8 cellular contexts compared by ENCODE assay signal in genomic region chr3:56683122-56683817, GRCh38. TPM values are rescaled to one million over a fixed set of nuclear protein-coding genes. Genes with fewer than 3 reads are reported as not detected.
DNase-seq lines count a peak whose midpoint lies in the region; ATAC-seq and TF ChIP-seq lines count a peak whose summit lies in the region.

TSS of gene TASOR (minus strand) at chr3:56683265. CDS start at chr3:56683006, 259 bp downstream.

- H3K9me3 ChIP-seq in BE2C = 0 out of 2 replicates have a peak, but pooled peaks cover 3% of the 10 kb centered on the region
- no peaks in the 10 kb centered on the region for H3K9me3 ChIP-seq in mesenchymal stem cell (ENCODE audit: control insufficient read depth, low read length)

- no peak for TF ChIP-seq CTCF in BE2C (IDR thresholded peaks at IDR 0.05; ENCODE audit: low read depth, low read length)

- peak within 1 kb of the TSS; percentile 73 for H2AFZ ChIP-seq in mesenchymal stem cell (ENCODE audit: low read depth, low read length)

- H3K36me3 Mint-ChIP-seq in effector memory CD8-positive, alpha-beta T cell (ENCODE audit: insufficient read depth) = peaks cover 37% of the 10 kb centered on the region

- no peaks in the 10 kb centered on the region for H3K27me3 Mint-ChIP-seq in effector memory CD8-positive, alpha-beta T cell

- 33% methylated on average over 65 of the region's 68 CpGs for WGBS in mesenchymal stem cell

- H2AK5ac ChIP-seq in mesenchymal stem cell (ENCODE audit: low read length, severe bottlenecking) = no peak within 1 kb of the TSS

- H2BK15ac ChIP-seq in mesenchymal stem cell (ENCODE audit: low read depth, poor library complexity, severe bottlenecking) = peak within 1 kb of the TSS; percentile 95

- H3K4ac ChIP-seq in mesenchymal stem cell (ENCODE audit: low read depth in 1 of 2, low read length in 2 of 2) = peak within 1 kb of the TSS; percentile 91 to 98

- in situ Hi-C loops in GM18951 (cut with MboI; ENCODE audit: low sequenced_read_pairs, unreplicated experiment) = no loop called here

- peak within 1 kb of the TSS; percentile 75 for H3K4me3 ChIP-seq in BE2C (ENCODE audit: low read depth, low read length)
- H3K4me3 ChIP-seq in mesenchymal stem cell (ENCODE audit: insufficient read depth in 1 of 2, low read depth in 1 of 2, low read length in 2 of 2) = peak within 1 kb of the TSS; percentile 75 to 82

- H3K9me3 Mint-ChIP-seq in effector memory CD8-positive, alpha-beta T cell = no peaks in the 10 kb centered on the region

- H2BK12ac ChIP-seq in mesenchymal stem cell (ENCODE audit: low read length in 2 of 2) = no peak within 1 kb of the TSS

- peaks cover 5% of the 10 kb centered on the region for H3K79me1 ChIP-seq in mesenchymal stem cell (replicated peaks; ENCODE audit: low read length, poor library complexity, severe bottlenecking)

- peak; percentile 71 for ATAC-seq in HG03196 (IDR thresholded peaks at IDR 0.05; ENCODE audit: unreplicated experiment)
- ATAC-seq in effector memory CD8-positive, alpha-beta T cell (replicated peaks) = peak; percentile 85

- peak within 1 kb of the TSS; percentile 96 for H4K8ac ChIP-seq in mesenchymal stem cell (ENCODE audit: low read length)

- peak within 1 kb of the TSS; percentile 97 to 99 for H3K27ac Mint-ChIP-seq in effector memory CD8-positive, alpha-beta T cell

- peak within 1 kb of the TSS; percentile 44 to 93 for H3K14ac ChIP-seq in mesenchymal stem cell (ENCODE audit: low read length in 2 of 2)

- H2BK5ac ChIP-seq in mesenchymal stem cell (ENCODE audit: low read depth, low read length, poor library complexity, severe bottlenecking) = peak within 1 kb of the TSS; percentile 94

- H3K18ac ChIP-seq in mesenchymal stem cell (ENCODE audit: low read depth in 1 of 2, low read length in 2 of 2) = peak within 1 kb of the TSS; percentile 96 to 99

- peak within 1 kb of the TSS; percentile 59 for H3K4me2 ChIP-seq in mesenchymal stem cell (ENCODE audit: low read length, poor library complexity, severe bottlenecking)

- H3K4me1 ChIP-seq in BE2C (no peaks in the 10 kb centered on the region), mesenchymal stem cell (ENCODE audit: control insufficient read depth, insufficient read depth, low read depth, low read length) (peaks cover 7% of the 10 kb centered on the region)

- H4K91ac ChIP-seq in mesenchymal stem cell (ENCODE audit: low read length) = peak within 1 kb of the TSS; percentile 97

- H3K27ac ChIP-seq in mesenchymal stem cell (ENCODE audit: low read length, poor library complexity, severe bottlenecking) = peak within 1 kb of the TSS; percentile 87

- H3K36me3 ChIP-seq in BE2C = no peaks in the 10 kb centered on the region
- H3K36me3 ChIP-seq in mesenchymal stem cell (ENCODE audit: control insufficient read depth in 1 of 2, insufficient read depth in 2 of 2, low read depth in 1 of 2, low read length in 2 of 2) = peaks cover 0 to 15% of the 10 kb centered on the region in 2 experiments

- peak within 1 kb of the TSS; percentile 93 to 97 for H3K4me3 Mint-ChIP-seq in effector memory CD8-positive, alpha-beta T cell

- TF ChIP-seq POLR2A in GM18951 (IDR thresholded peaks at IDR 0.05; ENCODE audit: extremely low read depth, insufficient read depth, insufficient read length) = peak; percentile 74

- peak within 1 kb of the TSS; percentile 88 for H2BK120ac ChIP-seq in mesenchymal stem cell (ENCODE audit: low read depth, low read length)

- peak; percentile 75 for DNase-seq in BE2C
- peak; percentile 21 for DNase-seq in NK-92 (lab: John Stamatoyannopoulos, UW; ENCODE audit: unreplicated experiment)
- peak; percentile 60 to 74 (median 66) for DNase-seq in activated CD8-positive, alpha-beta memory T cell treated with anti-CD3 and anti-CD28 coated beads for 48 hours (ENCODE audit: low read depth in 2 of 3, low spot score in 2 of 3)
- DNase-seq in effector memory CD8-positive, alpha-beta T cell = peak; percentile 80 to 86 (median 82)
- peak; percentile 76 for DNase-seq in mesenchymal stem cell
- DNase-seq in stimulated activated CD8-positive, alpha-beta memory T cell treated with anti-CD3 and anti-CD28 coated beads, Interleukin-12 subunit alpha, Interleukin-12 subunit beta, amount 100 ng/mL, for 24 hours (ENCODE audit: extremely low read depth) = peak; percentile 69

- H3K4me1 Mint-ChIP-seq in effector memory CD8-positive, alpha-beta T cell (ENCODE audit: low read depth in 2 of 2) = peaks cover 18 to 39% of the 10 kb centered on the region in 2 donors

- H3K23ac ChIP-seq in mesenchymal stem cell (ENCODE audit: low read length in 2 of 2) = no peak within 1 kb of the TSS

- H3K27me3 ChIP-seq in BE2C (no peaks in the 10 kb centered on the region), mesenchymal stem cell (ENCODE audit: control insufficient read depth in 1 of 2, insufficient read depth in 1 of 2, low read length in 2 of 2) (no peaks in the 10 kb centered on the region)

- H3K9ac ChIP-seq in mesenchymal stem cell (ENCODE audit: low read length) = peak within 1 kb of the TSS; percentile 99

RNA-seq across cellular contexts. Expression of gene TASOR, which starts in this region (rescaled TPM):
- polyA plus RNA-seq in BE2C (2012; ENCODE audit: insufficient read depth, insufficient read length, low read depth) = 14.4 TPM
- polyA plus RNA-seq in mesenchymal stem cell (2013, experiment 1 of 2) = 25.1 TPM
- polyA plus RNA-seq in mesenchymal stem cell (2013, experiment 2 of 2) = 24.2 TPM

Comparison
In these comparisons a context has a peak if more than half of its experiments do, and no peak if none do; other contexts are left out.
1. Peak in every context shown above with its lines: DNase-seq, ATAC-seq, H3K4me3 ChIP-seq and H3K27ac ChIP-seq.
2. DNase-seq: peak in every context shown above with its lines; median percentile 82 in effector memory CD8-positive, alpha-beta T cell; 76 in mesenchymal stem cell; 75 in BE2C; 69 in stimulated activated CD8-positive, alpha-beta memory T cell treated with anti-CD3 and anti-CD28 coated beads, Interleukin-12 subunit alpha, Interleukin-12 subunit beta, amount 100 ng/mL, for 24 hours; 66 in activated CD8-positive, alpha-beta memory T cell treated with anti-CD3 and anti-CD28 coated beads for 48 hours; 21 in NK-92.